21 cellular contexts compared by ENCODE assay signal in genomic region chr20:50450493-50450826, GRCh38. TPM values are rescaled to one million over a fixed set of nuclear protein-coding genes. Genes with fewer than 3 reads are reported as not detected.
DNase-seq lines count a peak whose midpoint lies in the region; ATAC-seq, FAIRE-seq and TF ChIP-seq lines count a peak whose summit lies in the region.
"Had no signal": no experiment of that assay in that cellular context is flagged by ENCODE, and none has a peak within 500 bp of the region (broad histone marks: within the 10 kb centered on the region; RNA-seq: fewer than 3 reads in every experiment).

No MANE protein-coding gene starts in this region.

- no peak for TF ChIP-seq CTCF in GM12878 (IDR thresholded peaks at IDR 0.05 in 2 of 3, conservative IDR thresholded peaks at IDR 0.05 in 1 of 3; ENCODE audit: control insufficient read depth in 2 of 3, extremely low read depth in 1 of 3, insufficient read depth in 1 of 3, low read depth in 3 of 3, low read length in 3 of 3)
- TF ChIP-seq CTCF in smooth muscle cell (IDR thresholded peaks at IDR 0.05; ENCODE audit: borderline replicate concordance, insufficient read depth, poor library complexity, severe bottlenecking) = no peak
- TF ChIP-seq CTCF in GM23338 (conservative IDR thresholded peaks at IDR 0.05; ENCODE audit: low read depth in 2 of 2) = no peak

- no peaks in the 10 kb centered on the region for H3K9me3 Mint-ChIP-seq in activated CD8-positive, alpha-beta memory T cell treated with anti-CD3 and anti-CD28 coated beads, Interleukin-2, amount 10 ng/mL, durations not matched to agents 7 days and 5 days (ENCODE audit: low read depth)
- no peaks in the 10 kb centered on the region for H3K9me3 Mint-ChIP-seq in GM23338
- H3K9me3 Mint-ChIP-seq: activated naive CD4-positive, alpha-beta T cell treated with anti-CD3 and anti-CD28 coated beads for 36 hours had no signal

- TF ChIP-seq EP300 in GM12878 (IDR thresholded peaks at IDR 0.05; ENCODE audit: borderline replicate concordance in 1 of 2, control insufficient read depth in 1 of 2, low read depth in 2 of 2, low read length in 2 of 2) = no peak

- H3K36me3 Mint-ChIP-seq in activated CD8-positive, alpha-beta memory T cell treated with anti-CD3 and anti-CD28 coated beads, Interleukin-2, amount 10 ng/mL, durations not matched to agents 7 days and 5 days = no peaks in the 10 kb centered on the region
- no peaks in the 10 kb centered on the region for H3K36me3 Mint-ChIP-seq in GM23338 (ENCODE audit: low read depth)
- H3K36me3 Mint-ChIP-seq: type B pancreatic cell had no signal

- H3K27ac ChIP-seq in GM12878 (ENCODE audit: control insufficient read depth, insufficient read depth) (peak overlapping the region; percentile 11; the same call in 1 of the 2 replicates), smooth muscle cell (ENCODE audit: low read depth) (peak overlapping the region; percentile 80), GM23338 (ENCODE audit: low read depth) (no peak overlapping the region)
- H3K27ac ChIP-seq: pancreas had no signal

- no peaks in the 10 kb centered on the region for H3K9me2 ChIP-seq in GM23338 (ENCODE audit: insufficient read depth)

- POLR2A ChIA-PET in GM12878 (lab: Charles Lee) = interaction anchor here (0.6 kb wide), 1 partner anchor 245 kb away, joined by 4 read pairs; no protein-coding TSS in a partner anchor

- H3K4me3 Mint-ChIP-seq in activated CD8-positive, alpha-beta memory T cell treated with anti-CD3 and anti-CD28 coated beads, Interleukin-2, amount 10 ng/mL, durations not matched to agents 7 days and 5 days = peak overlapping the region; percentile 33
- no peak overlapping the region for H3K4me3 Mint-ChIP-seq in GM23338
- H3K4me3 Mint-ChIP-seq: activated naive CD4-positive, alpha-beta T cell treated with anti-CD3 and anti-CD28 coated beads for 36 hours had no signal

- TF ChIP-seq POLR2A in GM12878 (IDR thresholded peaks at IDR 0.05; ENCODE audit: low read depth, low read length) = no peak

- H3K4me3 ChIP-seq in GM12878 (0 out of 2 replicates have a peak overlapping the region, but pooled peaks have one; percentile 57), smooth muscle cell (no peak overlapping the region), GM23338 (no peak overlapping the region)
- H3K4me3 ChIP-seq: body of pancreas, pancreas had no signal

- H3K79me2 ChIP-seq in GM12878 (ENCODE audit: control insufficient read depth, insufficient read depth, low read length) (no peaks in the 10 kb centered on the region), smooth muscle cell (ENCODE audit: low read depth) (no peaks in the 10 kb centered on the region), GM23338 (replicated peaks; ENCODE audit: insufficient read depth) (no peaks in the 10 kb centered on the region)

- BruUV-seq in GM12878 (replicated peaks; lab: Mats Ljungman, UMichigan) = no TSS peak

- H3K36me3 ChIP-seq in GM12878 (ENCODE audit: control insufficient read depth in 2 of 2, insufficient read depth in 2 of 2, low read length in 1 of 2) (no peaks in the 10 kb centered on the region), smooth muscle cell (ENCODE audit: low read depth) (no peaks in the 10 kb centered on the region), GM23338 (ENCODE audit: insufficient read depth) (no peaks in the 10 kb centered on the region)
- H3K36me3 ChIP-seq: gastroesophageal sphincter, pancreas had no signal

- H4K20me1 ChIP-seq in GM12878 (ENCODE audit: control insufficient read depth, insufficient read depth) (no peaks in the 10 kb centered on the region), smooth muscle cell (ENCODE audit: low read depth) (no peaks in the 10 kb centered on the region), GM23338 (replicated peaks; ENCODE audit: insufficient read depth) (no peaks in the 10 kb centered on the region)

- H3K4me2 ChIP-seq in GM12878 (ENCODE audit: control insufficient read depth, insufficient read depth) (peak overlapping the region; percentile 78), smooth muscle cell (no peak overlapping the region), GM23338 (no peak overlapping the region)

- no peak overlapping the region for H2AFZ ChIP-seq in GM12878 (ENCODE audit: control insufficient read depth, low read depth, low read length)
- H2AFZ ChIP-seq in smooth muscle cell (ENCODE audit: low read depth) = no peak overlapping the region
- H2AFZ ChIP-seq in GM23338 = no peak overlapping the region

- H3K27me3 ChIP-seq in GM12878 (replicated peaks in 1 of 2; ENCODE audit: control insufficient read depth in 2 of 2, insufficient read depth in 2 of 2, low read length in 1 of 2) = no peaks in the 10 kb centered on the region; a peak in 1 of 4 replicates
- no peaks in the 10 kb centered on the region for H3K27me3 ChIP-seq in smooth muscle cell (ENCODE audit: low read depth)
- H3K27me3 ChIP-seq in GM23338 (ENCODE audit: insufficient read depth) = no peaks in the 10 kb centered on the region
- H3K27me3 ChIP-seq: body of pancreas, gastroesophageal sphincter, pancreas had no signal

- DNase-seq in activated CD8-positive, alpha-beta memory T cell treated with anti-CD3 and anti-CD28 coated beads, Interleukin-2, amount 10 ng/mL, durations not matched to agents 7 days and 5 days = no peak
- no peak for DNase-seq in activated CD8-positive, alpha-beta memory T cell treated with anti-CD3 and anti-CD28 coated beads, Interleukin-2, amount 50 U/mL, for 48 hours
- DNase-seq in GM12878 (ENCODE audit: low read depth, low spot score) (no peak), smooth muscle cell (lab: John Stamatoyannopoulos, UW; ENCODE audit: unreplicated experiment) (no peak), GM23338 (ENCODE audit: low spot score) (no peak), H4 (ENCODE audit: low spot score) (no peak), SKM-1 treated with dmso at 0.1 percent for 144 hours (lab: John Stamatoyannopoulos, UW; ENCODE audit: unreplicated experiment) (no peak)
- DNase-seq: activated CD4-positive, alpha-beta T cell treated with anti-CD3 and anti-CD28 coated beads for 1 hour; activated CD8-positive, alpha-beta memory T cell treated with anti-CD3 and anti-CD28 coated beads, Interleukin-2, amount 50 U/mL, for 4 hours; body of pancreas; C1 segment of cervical spinal cord; DMS53; erythroblast; NCI-H1092 treated with DMSO at 0.1 percent for 48 hours; NCI-H524 treated with DMSO at 0.1 percent for 48 hours; pancreas; small intestine had no signal

- in situ Hi-C loops in GM12878 (cut with MboI) = no loop called here

- H3F3A ChIP-seq in smooth muscle cell (ENCODE audit: low read depth) (peaks cover 10% of the 10 kb centered on the region), GM23338 (replicated peaks; ENCODE audit: low read depth) (no peaks in the 10 kb centered on the region)

- no peak for ATAC-seq in activated CD8-positive, alpha-beta memory T cell treated with anti-CD3 and anti-CD28 coated beads, Interleukin-2, amount 10 ng/mL, durations not matched to agents 7 days and 5 days
- ATAC-seq in HG03060 (IDR thresholded peaks at IDR 0.05; ENCODE audit: low read depth, unreplicated experiment) (peak; percentile 4), GM12878 (no peak; the same call in 2 of the 3 replicates), GM23338 (no peak)
- ATAC-seq: body of pancreas had no signal

- intact Hi-C loops in GM12878 (cut with micrococcal nuclease; ENCODE audit: unreplicated experiment) = loop anchor here (2.0 to 5.0 kb wide), 2 partner anchors 68 to 112 kb away; no protein-coding TSS in a partner anchor

- no peak for TF ChIP-seq RAD21 in GM12878 (IDR thresholded peaks at IDR 0.05; ENCODE audit: insufficient read depth, low read depth, low read length)

- H3K9me3 ChIP-seq in GM12878 (replicated peaks; ENCODE audit: control insufficient read depth, insufficient read depth, low read length) (no peaks in the 10 kb centered on the region; the same call in 2 of the 3 replicates), smooth muscle cell (replicated peaks; ENCODE audit: low read depth) (no peaks in the 10 kb centered on the region)
- H3K9me3 ChIP-seq: body of pancreas, gastroesophageal sphincter, pancreas had no signal

- H3K4me1 ChIP-seq in GM12878 (ENCODE audit: control insufficient read depth, insufficient read depth, low read length) (peaks cover 23% of the 10 kb centered on the region), smooth muscle cell (ENCODE audit: low read depth) (peaks cover 8% of the 10 kb centered on the region), GM23338 (ENCODE audit: insufficient read depth) (no peaks in the 10 kb centered on the region)

- SMC1A ChIA-PET in GM12878 (lab: Charles Lee; ENCODE audit: uncharacterized antibody, unreplicated experiment) = interaction anchor here (0.7 kb wide), 1 partner anchor 120 kb away, joined by 3 read pairs; no protein-coding TSS in a partner anchor

- FAIRE-seq in GM12878 (lab: Jason Lieb, UNC) = no peak
- FAIRE-seq: pancreas, small intestine had no signal

- WGBS in GM12878 (ENCODE audit: insufficient coverage, insufficient replicate concordance, low lambda C conversion rate, missing lambda C conversion rate) = 93% methylated on average over 1 of the region's 1 CpG
- WGBS in smooth muscle cell (ENCODE audit: low lambda C conversion rate) = 81% methylated on average over 1 of the region's 1 CpG

- peaks cover 61% of the 10 kb centered on the region for H3K27me3 Mint-ChIP-seq in activated CD8-positive, alpha-beta memory T cell treated with anti-CD3 and anti-CD28 coated beads, Interleukin-2, amount 10 ng/mL, durations not matched to agents 7 days and 5 days
- peaks cover 8% of the 10 kb centered on the region for H3K27me3 Mint-ChIP-seq in GM23338 (ENCODE audit: insufficient read depth, low read depth, poor library complexity)

- peaks cover 42% of the 10 kb centered on the region for H3K4me1 Mint-ChIP-seq in activated CD8-positive, alpha-beta memory T cell treated with anti-CD3 and anti-CD28 coated beads, Interleukin-2, amount 10 ng/mL, durations not matched to agents 7 days and 5 days
- peaks cover 14% of the 10 kb centered on the region; the same call in 2 of the 3 replicates for H3K4me1 Mint-ChIP-seq in GM23338

- RAD21 ChIA-PET in GM12878 (lab: Charles Lee; ENCODE audit: unreplicated experiment) = interaction anchor here (1.1 to 2.5 kb wide), 2 partner anchors 14 to 268 kb away, joined by 4 to 9 read pairs; no protein-coding TSS in a partner anchor

- H3K9ac ChIP-seq in GM12878 (ENCODE audit: control insufficient read depth, insufficient read depth, low read length) (no peak overlapping the region), smooth muscle cell (ENCODE audit: low read depth) (no peak overlapping the region)

- H3K27ac Mint-ChIP-seq in activated CD8-positive, alpha-beta memory T cell treated with anti-CD3 and anti-CD28 coated beads, Interleukin-2, amount 10 ng/mL, durations not matched to agents 7 days and 5 days = peak overlapping the region; percentile 38
- H3K27ac Mint-ChIP-seq in GM23338 = no peak overlapping the region
- H3K27ac Mint-ChIP-seq: activated naive CD4-positive, alpha-beta T cell treated with anti-CD3 and anti-CD28 coated beads for 36 hours had no signal

- CTCF ChIA-PET in activated CD8-positive, alpha-beta memory T cell treated with anti-CD3 and anti-CD28 coated beads, Interleukin-2, amount 10 ng/mL, durations not matched to agents 7 days and 5 days (lab: Charles Lee) = interaction anchor here (1.1 to 1.8 kb wide), 11 partner anchors 10 to 272 kb away, joined by 3 to 7 read pairs (median 4); partner anchors contain the start of gene CEBPB
- CTCF ChIA-PET in GM12878 (lab: Yijun Ruan, JAX) = interaction anchor here (1.2 kb wide), 1 partner anchor 14 kb away, joined by 3 read pairs; no protein-coding TSS in a partner anchor

RNA-seq across cellular contexts. Expression of gene PTPN1, which starts 59.7 kb away (rescaled TPM):
- total RNA-seq in activated CD8-positive, alpha-beta memory T cell treated with anti-CD3 and anti-CD28 coated beads, Interleukin-2, amount 10 ng/mL, durations not matched to agents 7 days and 5 days = 10 to 100 TPM; 62.5 to 74.7 TPM
- 69.6 and 70.9 TPM in 2 replicates for total RNA-seq in GM12878 (2013; cell fraction: nucleolus; rRNA removed)
- total RNA-seq in GM12878 (2014; rRNA removed) = 61.1 and 66.4 TPM in 2 replicates
- 45.9 and 47.0 TPM in 2 replicates for total RNA-seq in GM12878 (2014; rRNA removed; fragmentation: Illumina TruSeq; extraction: Trizol)
- total RNA-seq in GM12878 (2021) = 72.8 and 74.7 TPM in 2 replicates
- 32.2 TPM for polyA plus RNA-seq in GM12878 (2011; ENCODE audit: low read depth)
- 33.1 and 40.4 TPM in 2 replicates for polyA plus RNA-seq in GM12878 (2011; rRNA removed)
- polyA plus RNA-seq in GM12878 (2011; cell fraction: cytosol; rRNA removed) = 37.7 and 41.0 TPM in 2 replicates
- 52.3 and 57.0 TPM in 2 replicates for polyA plus RNA-seq in GM12878 (2011; cell fraction: nucleus; rRNA removed)
- polyA plus RNA-seq in GM12878 (2012) = 49.6 and 58.1 TPM in 2 replicates
- polyA plus RNA-seq in GM12878 (2014; fragmentation: Illumina TruSeq; extraction: Trizol) = 66.7 and 72.2 TPM in 2 replicates
- 10 to 100 TPM; 15.9 to 20.2 TPM for polyA plus RNA-seq in GM12878 (2014; fragmentation: Nextera tagmentation; extraction: Ambion mirVana)
- 57.6 and 57.8 TPM in 2 replicates for polyA plus RNA-seq in GM12878 (2014; rRNA removed)
- polyA plus RNA-seq in GM12878 (2016; fragmentation: Nextera tagmentation; extraction: Ambion mirVana) = 10 to 100 TPM; 37.7 to 40.8 TPM
- 29.8 and 31.8 TPM in 2 replicates for polyA minus RNA-seq in GM12878 (2011; rRNA and poly(A)+ RNA removed)
- 12.2 and 13.9 TPM in 2 replicates for polyA minus RNA-seq in GM12878 (2011; cell fraction: cytosol; rRNA and poly(A)+ RNA removed)
- 10.9 and 16.2 TPM in 2 replicates for polyA minus RNA-seq in GM12878 (2011; cell fraction: nucleus; rRNA and poly(A)+ RNA removed)
- 28.9 and 35.6 TPM in 2 replicates for total RNA-seq in smooth muscle cell
- 16.1 and 19.4 TPM in 2 replicates for polyA plus RNA-seq in smooth muscle cell
- total RNA-seq in GM23338 (2014; rRNA removed; shearing (Covaris generic)) = 26.2 and 26.4 TPM in 2 replicates
- 16.9 and 18.9 TPM in 2 replicates for polyA plus RNA-seq in GM23338 (2016; fragmentation: Nextera tagmentation; extraction: Ambion mirVana)
- total RNA-seq in H4 (2014; rRNA removed; shearing (Covaris generic)) = 22.8 TPM in 2 replicates
